ENCODE assay signal across 15 cellular contexts in the genomic region with DNA sequence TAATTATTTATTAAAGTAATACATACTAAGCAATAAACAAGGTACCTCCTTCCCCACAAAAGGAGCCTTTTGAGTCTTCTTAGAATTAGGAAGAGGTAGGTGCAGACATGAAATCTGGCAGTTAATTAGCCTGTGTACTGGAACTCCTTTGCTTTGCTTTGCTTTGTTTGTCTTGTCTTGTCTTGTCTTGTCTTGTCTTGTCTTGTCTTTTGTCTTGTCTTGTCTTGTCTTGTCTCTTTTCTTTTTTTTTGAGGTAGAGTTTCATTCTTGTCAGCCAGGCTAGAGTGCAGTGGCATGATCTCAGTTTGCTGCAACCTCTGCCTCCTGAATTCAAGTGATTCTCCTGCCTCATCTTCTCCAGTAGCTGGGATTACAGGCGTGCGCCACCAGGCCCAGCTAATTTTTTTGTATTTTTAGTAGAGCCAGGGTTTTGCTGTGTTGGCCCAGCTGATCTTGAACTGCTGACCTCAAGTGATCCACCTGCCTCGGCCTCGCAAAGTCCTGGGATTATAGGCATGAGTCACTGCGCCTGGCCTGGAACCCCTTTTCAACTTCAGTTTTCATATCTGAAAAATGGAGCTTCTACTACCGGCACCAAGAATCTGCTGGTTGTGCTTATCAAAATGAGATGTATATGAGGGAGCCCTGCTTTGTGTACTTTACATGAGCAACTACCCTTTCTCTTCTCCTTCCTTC.
"Had no signal": no experiment of that assay in that cellular context is flagged by ENCODE, and none has a peak within 500 bp of the region (broad histone marks: within the 10 kb centered on the region; RNA-seq: fewer than 3 reads in every experiment).

No MANE protein-coding gene starts in this region.

- H3K9me3 ChIP-seq: body of pancreas, heart left ventricle had no signal

- H3K9ac ChIP-seq: parathyroid adenoma had no signal

- H3K4me3 Mint-ChIP-seq: activated naive CD4-positive, alpha-beta T cell treated with anti-CD3 and anti-CD28 coated beads, Interleukin-2, amount 50 U/mL, for 24 hours; dendritic cell treated with granulocyte-macrophage colony-stimulating factor and Interleukin-4, amounts not matched to agents 40 ng/mL and 50 ng/mL, for 4 days; endodermal cell; neural crest cell; stimulated activated naive CD8-positive, alpha-beta T cell treated with anti-CD3 and anti-CD28 coated beads, Interleukin-15, Interleukin-2, amounts not matched to agents 100 ng/mL and 50 ng/mL, for 24 hours had no signal

- H3K4me3 ChIP-seq: body of pancreas, heart left ventricle had no signal

- H3K27ac Mint-ChIP-seq: activated naive CD4-positive, alpha-beta T cell treated with anti-CD3 and anti-CD28 coated beads, Interleukin-2, amount 50 U/mL, for 24 hours; dendritic cell treated with granulocyte-macrophage colony-stimulating factor and Interleukin-4, amounts not matched to agents 40 ng/mL and 50 ng/mL, for 4 days; endodermal cell; stimulated activated naive CD8-positive, alpha-beta T cell treated with anti-CD3 and anti-CD28 coated beads, Interleukin-15, Interleukin-2, amounts not matched to agents 100 ng/mL and 50 ng/mL, for 24 hours had no signal

- DNase-seq: activated CD4-positive, alpha-beta T cell treated with anti-CD3 and anti-CD28 coated beads, Interleukin-2, amount 50 U/mL, for 1 hour; activated T-cell treated with anti-CD3 and anti-CD28 coated beads, Interleukin-2, amount 50 U/mL, for 1 hour; amniotic stem cell; body of pancreas; cerebellar nuclear complex; endodermal cell; foreskin melanocyte; heart left ventricle; stimulated activated CD4-positive, alpha-beta T cell treated with anti-CD3 and anti-CD28 coated beads, Interleukin-4, amount 100 ng/mL, for 1 hour; stimulated activated CD8-positive, alpha-beta memory T cell treated with anti-CD3 and anti-CD28 coated beads, Interleukin-4, amount 100 ng/mL, for 48 hours had no signal

- ATAC-seq: body of pancreas, heart left ventricle had no signal

- H3K27ac ChIP-seq: body of pancreas, heart left ventricle, parathyroid adenoma had no signal

- H3K9me3 Mint-ChIP-seq: activated naive CD4-positive, alpha-beta T cell treated with anti-CD3 and anti-CD28 coated beads, Interleukin-2, amount 50 U/mL, for 24 hours; dendritic cell treated with granulocyte-macrophage colony-stimulating factor and Interleukin-4, amounts not matched to agents 40 ng/mL and 50 ng/mL, for 4 days; endodermal cell; stimulated activated naive CD8-positive, alpha-beta T cell treated with anti-CD3 and anti-CD28 coated beads, Interleukin-15, Interleukin-2, amounts not matched to agents 100 ng/mL and 50 ng/mL, for 24 hours had no signal

- H3K4me1 ChIP-seq: body of pancreas had no signal

- H3K79me2 ChIP-seq: parathyroid adenoma had no signal

- H3K27me3 ChIP-seq: body of pancreas, heart left ventricle had no signal

- H3K36me3 ChIP-seq: heart left ventricle had no signal

- H3K27me3 Mint-ChIP-seq: activated naive CD4-positive, alpha-beta T cell treated with anti-CD3 and anti-CD28 coated beads, Interleukin-2, amount 50 U/mL, for 24 hours; dendritic cell treated with granulocyte-macrophage colony-stimulating factor and Interleukin-4, amounts not matched to agents 40 ng/mL and 50 ng/mL, for 4 days; stimulated activated naive CD8-positive, alpha-beta T cell treated with anti-CD3 and anti-CD28 coated beads, Interleukin-15, Interleukin-2, amounts not matched to agents 100 ng/mL and 50 ng/mL, for 24 hours had no signal

- H2AFZ ChIP-seq: parathyroid adenoma had no signal
